Comparison of ENCODE assay signal across 17 cellular contexts in genomic region chr7:25638590-25638989, GRCh38.
A peak's percentile ranks its signal among the peaks of the same experiment; 100 is the strongest.
DNase-seq lines count a peak whose midpoint lies in the region; ATAC-seq and TF ChIP-seq lines count a peak whose summit lies in the region.
"Had no signal": no experiment of that assay in that cellular context is flagged by ENCODE, and none has a peak within 500 bp of the region (broad histone marks: within the 10 kb centered on the region; RNA-seq: fewer than 3 reads in every experiment).

No MANE protein-coding gene starts in this region.

- no peak overlapping the region for H3K9ac ChIP-seq in neuronal stem cell (ENCODE audit: low read depth, low read length, poor library complexity)
- H3K9ac ChIP-seq: GM23248 had no signal

- no peak for TF ChIP-seq EP300 in esophagus muscularis mucosa (IDR thresholded peaks at IDR 0.05)

- no peak overlapping the region for H4K91ac ChIP-seq in neuronal stem cell (ENCODE audit: low read depth, low read length, poor library complexity)

- H3K18ac ChIP-seq in neuronal stem cell (ENCODE audit: low read length): peak overlapping the region; percentile 21

- intact Hi-C loops in left ventricle myocardium inferior (cut with micrococcal nuclease) (no loop called here), left cardiac atrium (cut with DNase I) (no loop called here), esophagus muscularis mucosa (cut with DNase I) (no loop called here)

- no peak overlapping the region for H2BK120ac ChIP-seq in neuronal stem cell (ENCODE audit: low read depth, low read length)

- H3K14ac ChIP-seq in neuronal stem cell (ENCODE audit: low read length): no peak overlapping the region

- no peaks in the 10 kb centered on the region for H3K4me1 Mint-ChIP-seq in naive thymus-derived CD8-positive, alpha-beta T cell
- H3K4me1 Mint-ChIP-seq in WTC11: 0 out of 2 replicates have a peak, but pooled peaks cover under 1% of the 10 kb centered on the region

- 93% methylated on average over 2 of the region's 2 CpGs for WGBS in esophagus muscularis mucosa
- no CpG with 5 or more reads among the region's 2 CpGs for WGBS in neuronal stem cell (ENCODE audit: extremely low coverage in 2 of 2, insufficient read length in 2 of 2, insufficient replicate concordance in 1 of 2), 2 donors

- H3K9me3 ChIP-seq in left ventricle myocardium inferior (replicated peaks) (no peaks in the 10 kb centered on the region), esophagus muscularis mucosa (no peaks in the 10 kb centered on the region), neuronal stem cell (replicated peaks in 1 of 2; ENCODE audit: control insufficient read depth in 2 of 2, insufficient read depth in 1 of 2, low read depth in 1 of 2, low read length in 2 of 2) (no peaks in the 10 kb centered on the region)

- H3K36me3 ChIP-seq in left ventricle myocardium inferior: no peaks in the 10 kb centered on the region
- H3K36me3 ChIP-seq in esophagus muscularis mucosa: no peaks in the 10 kb centered on the region
- no peaks in the 10 kb centered on the region for H3K36me3 ChIP-seq in neuronal stem cell (replicated peaks in 1 of 2; ENCODE audit: control insufficient read depth in 2 of 2, insufficient read depth in 2 of 2, low read length in 2 of 2)

- H2BK5ac ChIP-seq in neuronal stem cell (ENCODE audit: low read length): no peak overlapping the region

- H2AK5ac ChIP-seq in neuronal stem cell (ENCODE audit: low read depth, low read length): no peak overlapping the region

- H3K4me3 ChIP-seq in left ventricle myocardium inferior (no peak overlapping the region), esophagus muscularis mucosa (no peak overlapping the region), neuronal stem cell (ENCODE audit: low read length in 2 of 2) (no peak overlapping the region)
- H3K4me3 ChIP-seq: GM23248 had no signal

- no peak for TF ChIP-seq CTCF in left ventricle myocardium inferior (IDR thresholded peaks at IDR 0.05; ENCODE audit: borderline replicate concordance)
- no peak for TF ChIP-seq CTCF in esophagus muscularis mucosa (IDR thresholded peaks at IDR 0.05)
- no peak for TF ChIP-seq CTCF in WTC11 (IDR thresholded peaks at IDR 0.05)

- H3K9me3 Mint-ChIP-seq in naive thymus-derived CD8-positive, alpha-beta T cell: peaks cover 0 to 1% (median 0%) of the 10 kb centered on the region in 9 donors
- no peaks in the 10 kb centered on the region for H3K9me3 Mint-ChIP-seq in WTC11
- H3K9me3 Mint-ChIP-seq: CD4-positive, alpha-beta T cell; IgD-negative memory B cell had no signal

- no peak overlapping the region for H3K4me3 Mint-ChIP-seq in naive thymus-derived CD8-positive, alpha-beta T cell
- no peak overlapping the region for H3K4me3 Mint-ChIP-seq in WTC11
- H3K4me3 Mint-ChIP-seq: CD4-positive, alpha-beta T cell; IgD-negative memory B cell had no signal

- H3K27me3 ChIP-seq in left ventricle myocardium inferior (ENCODE audit: low read depth): no peaks in the 10 kb centered on the region
- H3K27me3 ChIP-seq in esophagus muscularis mucosa: no peaks in the 10 kb centered on the region
- no peaks in the 10 kb centered on the region for H3K27me3 ChIP-seq in neuronal stem cell (ENCODE audit: control insufficient read depth in 3 of 3, insufficient read depth in 3 of 3, low read depth in 1 of 3, low read length in 3 of 3)

- CTCF ChIA-PET in WTC11 (lab: Charles Lee): interaction anchor here (0.9 kb wide), 1 partner anchor 200 kb away, joined by 3 read pairs; no protein-coding TSS in a partner anchor

- H2AFZ ChIP-seq in neuronal stem cell (ENCODE audit: low read length): peak overlapping the region; percentile 19
- H2AFZ ChIP-seq: GM23248 had no signal

- no peak overlapping the region for H3K4me2 ChIP-seq in neuronal stem cell (ENCODE audit: insufficient read depth, low read length, poor library complexity, severe bottlenecking)

- peaks cover 0 to 3% (median 0%) of the 10 kb centered on the region in 5 donors for H3K27me3 Mint-ChIP-seq in naive thymus-derived CD8-positive, alpha-beta T cell
- no peaks in the 10 kb centered on the region; the same call in 1 of the 2 replicates for H3K27me3 Mint-ChIP-seq in WTC11 (ENCODE audit: low read depth)
- H3K27me3 Mint-ChIP-seq: CD4-positive, alpha-beta T cell had no signal

- DNase-seq in left ventricle myocardium inferior: no peak
- DNase-seq in left cardiac atrium: no peak
- DNase-seq in esophagus muscularis mucosa (ENCODE audit: extremely low spot score): peak; percentile 81
- DNase-seq in neuronal stem cell (ENCODE audit: low spot score): no peak
- no peak for DNase-seq in activated effector memory CD4-positive, alpha-beta T cell treated with anti-CD3 and anti-CD28 coated beads, Interleukin-2, amount 50 U/mL, for 16 hours
- DNase-seq in naive thymus-derived CD8-positive, alpha-beta T cell: no peak
- DNase-seq in WTC11 (ENCODE audit: low spot score): no peak
- DNase-seq: AML-193; C1 segment of cervical spinal cord; Calu3; CD4-positive, alpha-beta T cell; DMS 273 treated with DMSO at 0.1 percent for 48 hours; GM23248; H7 had no signal

- POLR2A ChIA-PET in naive thymus-derived CD8-positive, alpha-beta T cell (lab: Charles Lee): no interaction called here
- POLR2A ChIA-PET in WTC11 (lab: Charles Lee): no interaction called here

- peak overlapping the region in 1 of 10 donors; percentile 34 for H3K27ac Mint-ChIP-seq in naive thymus-derived CD8-positive, alpha-beta T cell
- no peak overlapping the region for H3K27ac Mint-ChIP-seq in WTC11
- H3K27ac Mint-ChIP-seq: CD4-positive, alpha-beta T cell; IgD-negative memory B cell had no signal

- H3K27ac ChIP-seq in left ventricle myocardium inferior (replicated peaks) (peak overlapping the region; percentile 63), esophagus muscularis mucosa (replicated peaks in 1 of 4) (no peak overlapping the region), neuronal stem cell (replicated peaks; ENCODE audit: low read length) (no peak overlapping the region)
- H3K27ac ChIP-seq: 22Rv1, GM23248 had no signal

- H3K4ac ChIP-seq in neuronal stem cell (ENCODE audit: low read length): no peak overlapping the region

- no peak overlapping the region for H2BK12ac ChIP-seq in neuronal stem cell (ENCODE audit: low read length)

- H3K79me1 ChIP-seq in neuronal stem cell (ENCODE audit: low read depth, low read length): no peaks in the 10 kb centered on the region

- H3K36me3 Mint-ChIP-seq in naive thymus-derived CD8-positive, alpha-beta T cell: no peaks in the 10 kb centered on the region
- no peaks in the 10 kb centered on the region for H3K36me3 Mint-ChIP-seq in WTC11
- H3K36me3 Mint-ChIP-seq: IgD-negative memory B cell had no signal

- H3K4me1 ChIP-seq in left ventricle myocardium inferior (peaks cover 27% of the 10 kb centered on the region), esophagus muscularis mucosa (peaks cover 0 to 6% (median 4%) of the 10 kb centered on the region in 4 donors), neuronal stem cell (ENCODE audit: control insufficient read depth in 2 of 2, insufficient read depth in 1 of 2, low read depth in 1 of 2, low read length in 2 of 2) (peaks cover 0 to 2% of the 10 kb centered on the region in 2 donors)

- no peak overlapping the region for H4K8ac ChIP-seq in neuronal stem cell (ENCODE audit: low read depth, low read length)

- no peak overlapping the region for H3K23ac ChIP-seq in neuronal stem cell (ENCODE audit: low read depth, low read length, poor library complexity)

- ATAC-seq in left cardiac atrium (no peak), HG03175 (IDR thresholded peaks at IDR 0.05; ENCODE audit: unreplicated experiment) (no peak), WTC11 (no peak)
- ATAC-seq in naive thymus-derived CD8-positive, alpha-beta T cell: no peak

- no peak for TF ChIP-seq POLR2A in esophagus muscularis mucosa (IDR thresholded peaks at IDR 0.05; ENCODE audit: low read depth)

- H2BK15ac ChIP-seq in neuronal stem cell (ENCODE audit: low read length): no peak overlapping the region

TF ChIP-seq in WTC11, 78 proteins besides CTCF, POLR2A, EP300 and RAD21 (continues in another document):
- TF ChIP-seq GTF2I (CRISPR knock-in tag; conservative IDR thresholded peaks at IDR 0.05) (no peak), MLX (CRISPR knock-in tag; IDR thresholded peaks at IDR 0.05) (no peak), JUN (CRISPR knock-in tag; IDR thresholded peaks at IDR 0.05) (no peak), JAZF1 (CRISPR knock-in tag; IDR thresholded peaks at IDR 0.05) (no peak), ZBTB43 (CRISPR knock-in tag; IDR thresholded peaks at IDR 0.05) (no peak), NR3C1 (CRISPR knock-in tag; conservative IDR thresholded peaks at IDR 0.05; ENCODE audit: low read depth) (no peak), ZNF121 (CRISPR knock-in tag; IDR thresholded peaks at IDR 0.05) (no peak), NR1H2 (CRISPR knock-in tag; IDR thresholded peaks at IDR 0.05) (no peak), USF1 (CRISPR knock-in tag; IDR thresholded peaks at IDR 0.05) (no peak), ZNF263 (CRISPR knock-in tag; IDR thresholded peaks at IDR 0.05; ENCODE audit: low read depth) (no peak)
